ENCODE assay signal across 8 cellular contexts in the genomic region with DNA sequence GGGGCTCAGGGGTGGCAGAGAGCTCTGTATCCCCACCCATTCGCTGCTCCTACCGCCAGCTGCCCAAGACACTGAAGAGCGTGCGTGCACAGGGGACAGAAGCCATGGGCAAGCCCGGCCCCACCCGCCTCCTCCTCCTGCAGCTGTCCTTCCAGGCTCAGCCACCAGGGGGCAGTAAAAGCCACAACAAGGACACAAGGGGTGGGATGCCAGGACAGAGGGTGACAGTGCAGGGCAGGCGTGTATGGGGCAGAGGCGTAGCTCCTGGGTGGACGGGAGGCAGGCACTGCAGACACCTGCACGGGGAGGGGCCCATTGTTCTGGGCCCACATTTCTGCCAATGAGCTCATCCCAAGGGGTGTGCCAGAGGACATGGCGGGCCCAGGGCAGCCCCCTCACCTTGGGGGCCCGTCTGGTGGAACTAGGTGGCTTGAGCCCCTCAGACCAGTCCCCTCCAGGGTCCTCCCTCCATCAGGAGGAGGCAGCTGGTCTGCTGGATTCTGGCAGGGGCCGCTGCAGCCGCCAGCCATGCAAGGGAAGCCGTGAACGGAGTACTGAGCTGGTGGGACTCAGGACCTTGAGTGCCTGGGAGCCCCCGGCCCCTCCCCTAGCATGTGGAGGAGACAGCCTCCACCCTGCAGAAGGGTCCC.
DNase-seq lines count a peak whose midpoint lies in the region; ATAC-seq and TF ChIP-seq lines count a peak whose summit lies in the region.

No MANE protein-coding gene starts in this region.

- intact Hi-C loops in thyroid gland (cut with DNase I) = no loop called here

- no peak for TF ChIP-seq POLR2A in thyroid gland (IDR thresholded peaks at IDR 0.05)

- H3K4me1 ChIP-seq in osteoblast (ENCODE audit: insufficient read depth, low read length) = peaks cover 14% of the 10 kb centered on the region
- H3K4me1 ChIP-seq in thyroid gland = peaks cover 42 to 59% of the 10 kb centered on the region in 2 donors

- peak; percentile 87 for TF ChIP-seq CTCF in osteoblast (IDR thresholded peaks at IDR 0.05; ENCODE audit: extremely low read depth, low read depth, low read length)
- peak; percentile 97 to 99 (median 98) for TF ChIP-seq CTCF in thyroid gland (IDR thresholded peaks at IDR 0.05)

- H3K27ac ChIP-seq in osteoblast (ENCODE audit: low read depth, low read length) = no peak overlapping the region
- H3K27ac ChIP-seq in thyroid gland = peak overlapping the region; percentile 78 to 89 (median 81)

- H2AFZ ChIP-seq in osteoblast (ENCODE audit: low read length) = no peak overlapping the region

- H3K9me3 ChIP-seq in osteoblast (ENCODE audit: low read depth, low read length) = no peaks in the 10 kb centered on the region
- H3K9me3 ChIP-seq in thyroid gland = no peaks in the 10 kb centered on the region

- H3K4me3 ChIP-seq in osteoblast (ENCODE audit: insufficient read depth, low read length) (no peak overlapping the region), thyroid gland (replicated peaks in 1 of 3) (no peak overlapping the region)

- peaks cover 44% of the 10 kb centered on the region for H4K20me1 ChIP-seq in osteoblast (ENCODE audit: insufficient read depth, low read length)

- DNase-seq in DMS79 (lab: John Stamatoyannopoulos, UW) (peak; percentile 33), HUDEP-2 (lab: John Stamatoyannopoulos, UW; ENCODE audit: unreplicated experiment in 76 of 76) (peak in 74 of 76 experiments; percentile 56 to 98 (median 90)), SHP77 treated with DMSO at 0.1 percent for 48 hours (lab: John Stamatoyannopoulos, UW) (peak; percentile 55), foreskin melanocyte (peak; percentile 73), osteoblast (ENCODE audit: insufficient read length, low spot score, missing footprints) (peak; percentile 100), thyroid gland (peak; percentile 92 to 97)
- DNase-seq in activated effector memory CD4-positive, alpha-beta T cell treated with Interleukin-2 at 50 U/mL for 16 hours = peak; percentile 64

- H3K4me2 ChIP-seq in osteoblast (ENCODE audit: insufficient read depth, low read length) = no peak overlapping the region

- H3K36me3 ChIP-seq in osteoblast (ENCODE audit: insufficient read depth, low read length) (peaks cover 15% of the 10 kb centered on the region), thyroid gland (peaks cover 10 to 16% of the 10 kb centered on the region in 2 donors)

- peaks cover 15% of the 10 kb centered on the region for H3K79me2 ChIP-seq in osteoblast (ENCODE audit: insufficient read depth, low read length)

- ATAC-seq in HG02588 (IDR thresholded peaks at IDR 0.05; ENCODE audit: unreplicated experiment) = no peak

- H3K27me3 ChIP-seq in osteoblast (ENCODE audit: insufficient read depth, low read length) = no peaks in the 10 kb centered on the region
- no peaks in the 10 kb centered on the region for H3K27me3 ChIP-seq in thyroid gland

- 3 to 34% methylated on average over 6 to 11 of the region's 17 CpGs for WGBS in thyroid gland, 2 donors

Comparison
In these comparisons a context has a peak if more than half of its experiments do, and no peak if none do; other contexts are left out.
1. DNase-seq: peak in every context shown above with its lines; median percentile 100 in osteoblast; 94 in thyroid gland; 90 in HUDEP-2; 73 in foreskin melanocyte; 64 in activated effector memory CD4-positive, alpha-beta T cell treated with Interleukin-2 at 50 U/mL for 16 hours; 55 in SHP77 treated with DMSO at 0.1 percent for 48 hours; 33 in DMS79.